ENCODE assay signal across 1 cellular context in the genomic region with DNA sequence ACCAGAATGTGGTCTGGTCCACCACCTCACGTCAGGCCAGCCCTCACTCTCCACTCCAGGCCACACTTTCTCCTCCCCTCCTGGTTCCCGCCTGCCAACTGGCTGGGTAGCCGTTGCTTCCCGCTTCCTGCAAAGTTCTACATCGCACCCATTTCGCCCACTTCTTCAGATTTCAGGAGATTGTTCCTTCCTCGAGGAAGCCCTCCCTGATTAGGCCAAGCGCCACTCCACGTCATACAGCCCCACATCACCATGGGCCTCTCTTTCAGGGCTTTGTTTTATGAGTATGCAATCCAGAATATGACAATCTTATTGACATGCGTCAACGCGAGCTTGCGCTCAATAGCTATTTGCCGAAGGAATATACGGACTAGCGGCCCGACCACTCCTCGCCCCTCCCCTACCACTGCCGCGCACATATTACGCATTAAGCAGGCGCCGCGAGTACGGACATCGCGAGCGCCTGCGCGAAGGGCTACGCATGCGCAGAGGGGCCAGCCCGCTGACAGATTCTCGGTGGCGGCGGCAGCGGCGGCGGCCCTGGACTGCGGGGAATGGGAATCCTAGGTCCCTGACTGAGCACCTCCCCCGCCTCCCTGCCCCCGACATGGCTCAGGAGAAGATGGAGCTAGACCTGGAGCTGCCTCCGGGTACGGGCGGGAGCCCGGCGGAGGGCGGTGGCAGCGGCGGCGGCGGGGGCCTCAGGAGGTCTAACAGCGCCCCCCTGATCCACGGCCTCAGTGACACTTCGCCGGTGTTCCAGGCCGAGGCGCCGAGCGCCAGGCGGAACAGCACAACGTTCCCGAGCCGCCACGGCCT.
A peak's percentile ranks its signal among the peaks of the same experiment; 100 is the strongest.
TF ChIP-seq lines count a peak whose summit lies in the region.

No MANE protein-coding gene starts in this region.

TF ChIP-seq in K562, 482 proteins besides CTCF, POLR2A, EP300 and RAD21 (continued from another document and continues in another):
- TF ChIP-seq CHD7 (IDR thresholded peaks at IDR 0.05; ENCODE audit: low read depth, low read length) (no peak), FOS (IDR thresholded peaks at IDR 0.05; ENCODE audit: extremely low read depth, insufficient read length) (no peak), HDAC2 (IDR thresholded peaks at IDR 0.05) (no peak; the same call in 1 of the 2 replicates), ZNF586 (CRISPR knock-in tag; conservative IDR thresholded peaks at IDR 0.05) (no peak), ZKSCAN1 (IDR thresholded peaks at IDR 0.05; ENCODE audit: low read depth, low read length) (peak; percentile 54; the same call in 1 of the 2 replicates), TAF1 (IDR thresholded peaks at IDR 0.05; ENCODE audit: control insufficient read depth, extremely low read depth, insufficient read depth, low read length, severe bottlenecking) (peak; percentile 59), KDM1A (IDR thresholded peaks at IDR 0.05) (no peak), E2F1 (CRISPR knock-in tag; IDR thresholded peaks at IDR 0.05) (no peak), SMAD4 (CRISPR knock-in tag; conservative IDR thresholded peaks at IDR 0.05) (0 out of 2 replicates have a peak, but pooled peaks have one; percentile 30), TOE1 (IDR thresholded peaks at IDR 0.05; ENCODE audit: borderline replicate concordance) (peak; percentile 19; the same call in 1 of the 2 replicates), TOE1 (CRISPR knock-in tag; IDR thresholded peaks at IDR 0.05; ENCODE audit: borderline replicate concordance, low read depth) (no peak), ZNF146 (CRISPR knock-in tag; IDR thresholded peaks at IDR 0.05; ENCODE audit: unreplicated experiment) (no peak), NKRF (IDR thresholded peaks at IDR 0.05; ENCODE audit: borderline replicate concordance) (no peak; the same call in none of the 2 replicates), DPF2 (IDR thresholded peaks at IDR 0.05) (no peak), SUPT5H (IDR thresholded peaks at IDR 0.05) (peak; percentile 76)
- TF ChIP-seq, protein P1, sequence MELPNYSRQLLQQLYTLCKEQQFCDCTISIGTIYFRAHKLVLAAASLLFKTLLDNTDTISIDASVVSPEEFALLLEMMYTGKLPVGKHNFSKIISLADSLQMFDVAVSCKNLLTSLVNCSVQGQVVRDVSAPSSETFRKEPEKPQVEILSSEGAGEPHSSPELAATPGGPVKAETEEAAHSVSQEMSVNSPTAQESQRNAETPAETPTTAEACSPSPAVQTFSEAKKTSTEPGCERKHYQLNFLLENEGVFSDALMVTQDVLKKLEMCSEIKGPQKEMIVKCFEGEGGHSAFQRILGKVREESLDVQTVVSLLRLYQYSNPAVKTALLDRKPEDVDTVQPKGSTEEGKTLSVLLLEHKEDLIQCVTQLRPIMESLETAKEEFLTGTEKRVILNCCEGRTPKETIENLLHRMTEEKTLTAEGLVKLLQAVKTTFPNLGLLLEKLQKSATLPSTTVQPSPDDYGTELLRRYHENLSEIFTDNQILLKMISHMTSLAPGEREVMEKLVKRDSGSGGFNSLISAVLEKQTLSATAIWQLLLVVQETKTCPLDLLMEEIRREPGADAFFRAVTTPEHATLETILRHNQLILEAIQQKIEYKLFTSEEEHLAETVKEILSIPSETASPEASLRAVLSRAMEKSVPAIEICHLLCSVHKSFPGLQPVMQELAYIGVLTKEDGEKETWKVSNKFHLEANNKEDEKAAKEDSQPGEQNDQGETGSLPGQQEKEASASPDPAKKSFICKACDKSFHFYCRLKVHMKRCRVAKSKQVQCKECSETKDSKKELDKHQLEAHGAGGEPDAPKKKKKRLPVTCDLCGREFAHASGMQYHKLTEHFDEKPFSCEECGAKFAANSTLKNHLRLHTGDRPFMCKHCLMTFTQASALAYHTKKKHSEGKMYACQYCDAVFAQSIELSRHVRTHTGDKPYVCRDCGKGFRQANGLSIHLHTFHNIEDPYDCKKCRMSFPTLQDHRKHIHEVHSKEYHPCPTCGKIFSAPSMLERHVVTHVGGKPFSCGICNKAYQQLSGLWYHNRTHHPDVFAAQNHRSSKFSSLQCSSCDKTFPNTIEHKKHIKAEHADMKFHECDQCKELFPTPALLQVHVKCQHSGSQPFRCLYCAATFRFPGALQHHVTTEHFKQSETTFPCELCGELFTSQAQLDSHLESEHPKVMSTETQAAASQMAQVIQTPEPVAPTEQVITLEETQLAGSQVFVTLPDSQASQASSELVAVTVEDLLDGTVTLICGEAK (IDR thresholded peaks at IDR 0.05) = peak; percentile 31; the same call in 1 of the 2 replicates
- TF ChIP-seq, protein P1 (CRISPR knock-in tag; IDR thresholded peaks at IDR 0.05) = no peak
- TF ChIP-seq, protein P2, sequence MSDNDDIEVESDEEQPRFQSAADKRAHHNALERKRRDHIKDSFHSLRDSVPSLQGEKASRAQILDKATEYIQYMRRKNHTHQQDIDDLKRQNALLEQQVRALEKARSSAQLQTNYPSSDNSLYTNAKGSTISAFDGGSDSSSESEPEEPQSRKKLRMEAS (CRISPR knock-in tag; IDR thresholded peaks at IDR 0.05) = no peak
